Comparison of ENCODE assay signal across 1 cellular context in the genomic region with DNA sequence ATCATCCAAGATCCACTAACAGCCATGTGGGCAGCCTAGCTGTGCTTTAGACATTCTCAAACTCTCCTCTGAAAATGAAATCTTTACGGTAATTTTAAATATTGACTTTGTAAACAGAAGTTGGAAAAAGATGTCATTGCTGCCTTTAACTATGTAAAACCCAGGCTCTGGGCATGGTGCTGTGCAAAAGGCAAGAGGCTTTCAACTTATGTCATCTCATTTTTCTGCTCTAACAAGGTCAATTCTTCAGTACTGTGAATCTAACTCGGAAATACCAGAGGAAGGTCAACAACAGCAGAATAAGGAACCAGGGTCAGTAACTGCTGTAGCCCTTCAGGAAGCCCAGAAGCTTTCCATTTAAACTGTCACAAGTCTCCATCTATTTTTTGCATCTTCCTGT.
TF ChIP-seq lines count a peak whose summit lies in the region.

No MANE protein-coding gene starts in this region.

TF ChIP-seq in HepG2, 621 proteins besides CTCF, POLR2A, EP300 and RAD21 (continued from another document):
- TF ChIP-seq ZNF792 (CRISPR knock-in tag; IDR thresholded peaks at IDR 0.05) (no peak), PAXIP1 (CRISPR knock-in tag; conservative IDR thresholded peaks at IDR 0.05) (peak; percentile 71), RFX3 (CRISPR knock-in tag; IDR thresholded peaks at IDR 0.05) (no peak), NKX3-1 (CRISPR knock-in tag; IDR thresholded peaks at IDR 0.05) (no peak), ZBTB43 (CRISPR knock-in tag; conservative IDR thresholded peaks at IDR 0.05) (peak; percentile 46; the same call in 1 of the 2 replicates), NCOA2 (CRISPR knock-in tag; IDR thresholded peaks at IDR 0.05) (peak; percentile 31; the same call in 1 of the 2 replicates), SMARCC2 (IDR thresholded peaks at IDR 0.05) (no peak), ZNF335 (CRISPR knock-in tag; IDR thresholded peaks at IDR 0.05) (no peak), NFE2L2 (IDR thresholded peaks at IDR 0.05; ENCODE audit: low read length) (no peak), RCOR2 (CRISPR knock-in tag; IDR thresholded peaks at IDR 0.05) (0 out of 2 replicates have a peak, but pooled peaks have one; percentile 29), PTBP1 (IDR thresholded peaks at IDR 0.05; ENCODE audit: low read depth, low read length, poor library complexity, severe bottlenecking) (no peak), TFE3 (CRISPR knock-in tag; IDR thresholded peaks at IDR 0.05) (no peak), JUNB (CRISPR knock-in tag; IDR thresholded peaks at IDR 0.05; ENCODE audit: borderline replicate concordance) (no peak), ZNF24 (IDR thresholded peaks at IDR 0.05) (peak; percentile 51; the same call in 1 of the 2 replicates), SRSF4 (IDR thresholded peaks at IDR 0.05; ENCODE audit: low read depth, low read length, poor library complexity, severe bottlenecking) (no peak), DMAP1 (CRISPR knock-in tag; IDR thresholded peaks at IDR 0.05) (no peak), ZNF567 (CRISPR knock-in tag; IDR thresholded peaks at IDR 0.05; ENCODE audit: borderline replicate concordance) (no peak), BORCS8-MEF2B (CRISPR knock-in tag; IDR thresholded peaks at IDR 0.05) (no peak), MIXL1 (CRISPR knock-in tag; IDR thresholded peaks at IDR 0.05) (peak; percentile 58; the same call in 1 of the 2 replicates), ZEB1 (IDR thresholded peaks at IDR 0.05; ENCODE audit: insufficient replicate concordance, low read depth) (no peak), ZMYM2 (CRISPR knock-in tag; IDR thresholded peaks at IDR 0.05) (no peak), GZF1 (CRISPR knock-in tag; IDR thresholded peaks at IDR 0.05) (peak; percentile 99), SOX13 (IDR thresholded peaks at IDR 0.05) (no peak), SOX13 (CRISPR knock-in tag; conservative IDR thresholded peaks at IDR 0.05 in 1 of 2, IDR thresholded peaks at IDR 0.05 in 1 of 2) (peak in 1 of 2 experiments; percentile 39; a peak in 1 of 4 replicates), KAT8 (CRISPR knock-in tag; IDR thresholded peaks at IDR 0.05) (0 out of 2 replicates have a peak, but pooled peaks have one; percentile 40), ZNF7 (CRISPR knock-in tag; IDR thresholded peaks at IDR 0.05) (no peak), ZNF234 (CRISPR knock-in tag; conservative IDR thresholded peaks at IDR 0.05) (no peak), SP140L (CRISPR knock-in tag; IDR thresholded peaks at IDR 0.05; ENCODE audit: borderline replicate concordance) (no peak), E2F1 (CRISPR knock-in tag; IDR thresholded peaks at IDR 0.05) (peak; percentile 50; the same call in 1 of the 2 replicates), ZNF513 (CRISPR knock-in tag; conservative IDR thresholded peaks at IDR 0.05) (no peak), ZHX1 (CRISPR knock-in tag; IDR thresholded peaks at IDR 0.05; ENCODE audit: low read depth) (no peak), ZNF160 (CRISPR knock-in tag; IDR thresholded peaks at IDR 0.05) (no peak), DPF2 (CRISPR knock-in tag; IDR thresholded peaks at IDR 0.05; ENCODE audit: borderline replicate concordance, low read depth) (no peak), FOXA1 (IDR thresholded peaks at IDR 0.05) (no peak; the same call in 1 of the 2 replicates), FOXA1 (CRISPR knock-in tag; IDR thresholded peaks at IDR 0.05) (peak; percentile 83), ZNF17 (CRISPR knock-in tag; IDR thresholded peaks at IDR 0.05) (no peak), NR2C2 (CRISPR knock-in tag; IDR thresholded peaks at IDR 0.05; ENCODE audit: borderline replicate concordance) (no peak), ZKSCAN5 (CRISPR knock-in tag; IDR thresholded peaks at IDR 0.05) (no peak), PHF8 (CRISPR knock-in tag; IDR thresholded peaks at IDR 0.05) (no peak), MED1 (CRISPR knock-in tag; IDR thresholded peaks at IDR 0.05) (peak; percentile 64), PHF5A (CRISPR knock-in tag; IDR thresholded peaks at IDR 0.05; ENCODE audit: low read depth, unreplicated experiment) (no peak), POLR2AphosphoS5 (IDR thresholded peaks at IDR 0.05; ENCODE audit: low read depth, low read length) (no peak), NRL (CRISPR knock-in tag; IDR thresholded peaks at IDR 0.05; ENCODE audit: borderline replicate concordance) (no peak), NR1H2 (CRISPR knock-in tag; IDR thresholded peaks at IDR 0.05; ENCODE audit: borderline replicate concordance, low read depth) (no peak), PLRG1 (conservative IDR thresholded peaks at IDR 0.05) (no peak)
- TF ChIP-seq, protein P1, sequence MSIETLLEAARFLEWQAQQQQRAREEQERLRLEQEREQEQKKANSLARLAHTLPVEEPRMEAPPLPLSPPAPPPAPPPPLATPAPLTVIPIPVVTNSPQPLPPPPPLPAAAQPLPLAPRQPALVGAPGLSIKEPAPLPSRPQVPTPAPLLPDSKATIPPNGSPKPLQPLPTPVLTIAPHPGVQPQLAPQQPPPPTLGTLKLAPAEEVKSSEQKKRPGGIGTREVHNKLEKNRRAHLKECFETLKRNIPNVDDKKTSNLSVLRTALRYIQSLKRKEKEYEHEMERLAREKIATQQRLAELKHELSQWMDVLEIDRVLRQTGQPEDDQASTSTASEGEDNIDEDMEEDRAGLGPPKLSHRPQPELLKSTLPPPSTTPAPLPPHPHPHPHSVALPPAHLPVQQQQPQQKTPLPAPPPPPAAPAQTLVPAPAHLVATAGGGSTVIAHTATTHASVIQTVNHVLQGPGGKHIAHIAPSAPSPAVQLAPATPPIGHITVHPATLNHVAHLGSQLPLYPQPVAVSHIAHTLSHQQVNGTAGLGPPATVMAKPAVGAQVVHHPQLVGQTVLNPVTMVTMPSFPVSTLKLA (IDR thresholded peaks at IDR 0.05): no peak
- TF ChIP-seq, protein P2, sequence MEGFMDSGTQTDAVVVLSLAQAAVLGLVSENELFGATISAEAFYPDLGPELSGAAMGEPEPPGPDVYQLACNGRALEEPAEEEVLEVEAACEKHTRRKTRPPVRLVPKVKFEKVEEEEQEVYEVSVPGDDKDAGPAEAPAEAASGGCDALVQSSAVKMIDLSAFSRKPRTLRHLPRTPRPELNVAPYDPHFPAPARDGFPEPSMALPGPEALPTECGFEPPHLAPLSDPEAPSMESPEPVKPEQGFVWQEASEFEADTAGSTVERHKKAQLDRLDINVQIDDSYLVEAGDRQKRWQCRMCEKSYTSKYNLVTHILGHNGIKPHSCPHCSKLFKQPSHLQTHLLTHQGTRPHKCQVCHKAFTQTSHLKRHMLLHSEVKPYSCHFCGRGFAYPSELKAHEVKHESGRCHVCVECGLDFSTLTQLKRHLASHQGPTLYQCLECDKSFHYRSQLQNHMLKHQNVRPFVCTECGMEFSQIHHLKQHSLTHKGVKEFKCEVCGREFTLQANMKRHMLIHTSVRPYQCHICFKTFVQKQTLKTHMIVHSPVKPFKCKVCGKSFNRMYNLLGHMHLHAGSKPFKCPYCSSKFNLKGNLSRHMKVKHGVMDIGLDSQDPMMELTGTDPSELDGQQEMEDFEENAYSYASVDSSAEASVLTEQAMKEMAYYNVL (CRISPR knock-in tag; IDR thresholded peaks at IDR 0.05; ENCODE audit: borderline replicate concordance): 0 out of 2 replicates have a peak, but pooled peaks have one; percentile 22
